17 cellular contexts compared by ENCODE assay signal in genomic region chr3:117752984-117753717, GRCh38.
A peak's percentile ranks its signal among the peaks of the same experiment; 100 is the strongest.
DNase-seq lines count a peak whose midpoint lies in the region; ATAC-seq lines count a peak whose summit lies in the region.
"Had no signal": no experiment of that assay in that cellular context is flagged by ENCODE, and none has a peak within 500 bp of the region (broad histone marks: within the 10 kb centered on the region; RNA-seq: fewer than 3 reads in every experiment).

No MANE protein-coding gene starts in this region.

- no peaks in the 10 kb centered on the region for H3K79me1 ChIP-seq in mesenchymal stem cell (replicated peaks; ENCODE audit: low read length, poor library complexity, severe bottlenecking)

- no peak overlapping the region for H3K18ac ChIP-seq in mesenchymal stem cell (ENCODE audit: low read depth in 1 of 2, low read length in 2 of 2)

- no peaks in the 10 kb centered on the region for H3K27me3 ChIP-seq in mesenchymal stem cell (ENCODE audit: control insufficient read depth in 1 of 2, insufficient read depth in 1 of 2, low read length in 2 of 2)
- H3K27me3 ChIP-seq: tibial nerve had no signal

- no peak overlapping the region for H3K23ac ChIP-seq in mesenchymal stem cell (ENCODE audit: low read length in 2 of 2)

- no peak overlapping the region for H2BK5ac ChIP-seq in mesenchymal stem cell (ENCODE audit: low read depth, low read length, poor library complexity, severe bottlenecking)

- H3K4me1 Mint-ChIP-seq in stimulated activated naive CD8-positive, alpha-beta T cell treated with anti-CD3 and anti-CD28 coated beads, Interleukin-15, amount 100 ng/mL, for 72 hours, result no peaks in the 10 kb centered on the region
- H3K4me1 Mint-ChIP-seq: activated naive CD8-positive, alpha-beta T cell treated with anti-CD3 and anti-CD28 coated beads for 36 hours had no signal

- no peak overlapping the region for H2BK120ac ChIP-seq in mesenchymal stem cell (ENCODE audit: low read depth, low read length)

- H3K14ac ChIP-seq in mesenchymal stem cell (ENCODE audit: low read length in 2 of 2), result no peak overlapping the region

- WGBS in mesenchymal stem cell, result 91% methylated on average over 3 of the region's 3 CpGs

- no peak overlapping the region for H4K91ac ChIP-seq in mesenchymal stem cell (ENCODE audit: low read length)

- H4K8ac ChIP-seq in mesenchymal stem cell (ENCODE audit: low read length), result no peak overlapping the region

- H2BK15ac ChIP-seq in mesenchymal stem cell (ENCODE audit: low read depth, poor library complexity, severe bottlenecking), result no peak overlapping the region

- H3K4ac ChIP-seq in mesenchymal stem cell (ENCODE audit: low read depth in 1 of 2, low read length in 2 of 2), result no peak overlapping the region

- H3K4me2 ChIP-seq in mesenchymal stem cell (ENCODE audit: low read length, poor library complexity, severe bottlenecking), result no peak overlapping the region
- H3K4me2 ChIP-seq: GM23338 had no signal

- DNase-seq in EH (ENCODE audit: low read depth) (peak; percentile 54), LHCN-M2 (ENCODE audit: low read depth) (peak; percentile 62), astrocyte of the hippocampus (ENCODE audit: low read depth, low spot score) (peak; percentile 16), mesenchymal stem cell (peak; percentile 26), middle frontal gyrus (ENCODE audit: extremely low spot score, low spot score) (no peak)
- DNase-seq in stimulated activated naive CD8-positive, alpha-beta T cell treated with anti-CD3 and anti-CD28 coated beads, Interleukin-15, amount 100 ng/mL, for 72 hours, result no peak
- DNase-seq: activated CD4-positive, alpha-beta T cell treated with anti-CD3 and anti-CD28 coated beads for 4 hours; activated naive CD8-positive, alpha-beta T cell treated with anti-CD3 and anti-CD28 coated beads for 36 hours; activated T-cell treated with anti-CD3 and anti-CD28 coated beads for 4 hours; NCI-H524 treated with DMSO at 0.1 percent for 48 hours; T-helper 9 cell had no signal

- peaks cover 2% of the 10 kb centered on the region for H3K4me1 ChIP-seq in mesenchymal stem cell (ENCODE audit: control insufficient read depth, insufficient read depth, low read depth, low read length)

- H3K27ac ChIP-seq in mesenchymal stem cell (ENCODE audit: low read length, poor library complexity, severe bottlenecking), result no peak overlapping the region
- H3K27ac ChIP-seq: RWPE1, tibial nerve had no signal

- no peak overlapping the region for H3K27ac Mint-ChIP-seq in stimulated activated naive CD8-positive, alpha-beta T cell treated with anti-CD3 and anti-CD28 coated beads, Interleukin-15, amount 100 ng/mL, for 72 hours
- H3K27ac Mint-ChIP-seq: activated naive CD8-positive, alpha-beta T cell treated with anti-CD3 and anti-CD28 coated beads for 36 hours; GM23338; nephron had no signal

- ATAC-seq in HG02970 (IDR thresholded peaks at IDR 0.05; ENCODE audit: low FRiP score, unreplicated experiment) (no peak), GM19463 (IDR thresholded peaks at IDR 0.05; ENCODE audit: unreplicated experiment) (no peak)
- no peak for ATAC-seq in stimulated activated naive CD8-positive, alpha-beta T cell treated with anti-CD3 and anti-CD28 coated beads, Interleukin-15, amount 100 ng/mL, for 72 hours
- ATAC-seq: GM23338 had no signal

- H2AFZ ChIP-seq in mesenchymal stem cell (ENCODE audit: low read depth, low read length), result no peak overlapping the region
- H2AFZ ChIP-seq: GM23338 had no signal

- H3K36me3 ChIP-seq in mesenchymal stem cell (ENCODE audit: control insufficient read depth in 1 of 2, insufficient read depth in 2 of 2, low read depth in 1 of 2, low read length in 2 of 2), result no peaks in the 10 kb centered on the region
- H3K36me3 ChIP-seq: tibial nerve had no signal

- no peaks in the 10 kb centered on the region for H3K27me3 Mint-ChIP-seq in stimulated activated naive CD8-positive, alpha-beta T cell treated with anti-CD3 and anti-CD28 coated beads, Interleukin-15, amount 100 ng/mL, for 72 hours
- H3K27me3 Mint-ChIP-seq: activated naive CD8-positive, alpha-beta T cell treated with anti-CD3 and anti-CD28 coated beads for 36 hours had no signal

- no peak overlapping the region for H2BK12ac ChIP-seq in mesenchymal stem cell (ENCODE audit: low read length in 2 of 2)

- H3K9ac ChIP-seq in mesenchymal stem cell (ENCODE audit: low read length), result no peak overlapping the region

- H3K4me3 Mint-ChIP-seq in stimulated activated naive CD8-positive, alpha-beta T cell treated with anti-CD3 and anti-CD28 coated beads, Interleukin-15, amount 100 ng/mL, for 72 hours, result no peak overlapping the region
- H3K4me3 Mint-ChIP-seq: activated naive CD8-positive, alpha-beta T cell treated with anti-CD3 and anti-CD28 coated beads for 36 hours; GM23338; nephron had no signal

- peaks cover 5 to 7% of the 10 kb centered on the region in 2 donors for H3K9me3 Mint-ChIP-seq in stimulated activated naive CD8-positive, alpha-beta T cell treated with anti-CD3 and anti-CD28 coated beads, Interleukin-15, amount 100 ng/mL, for 72 hours
- H3K9me3 Mint-ChIP-seq: GM23338 had no signal

- no peak overlapping the region for H2AK5ac ChIP-seq in mesenchymal stem cell (ENCODE audit: low read length, severe bottlenecking)

- no peak overlapping the region for H3K4me3 ChIP-seq in mesenchymal stem cell (ENCODE audit: insufficient read depth in 1 of 2, low read depth in 1 of 2, low read length in 2 of 2)
- H3K4me3 ChIP-seq: GM23338, tibial nerve had no signal

- no peaks in the 10 kb centered on the region for H3K9me3 ChIP-seq in mesenchymal stem cell (ENCODE audit: control insufficient read depth, low read length)
- H3K9me3 ChIP-seq: tibial nerve had no signal

Comparison
In these comparisons a context has a peak if more than half of its experiments do, and no peak if none do; other contexts are left out.
1. DNase-seq: peak in EH (single experiment), LHCN-M2 (single experiment), astrocyte of the hippocampus (single experiment) and mesenchymal stem cell (single experiment); none in stimulated activated naive CD8-positive, alpha-beta T cell treated with anti-CD3 and anti-CD28 coated beads, Interleukin-15, amount 100 ng/mL, for 72 hours (0 of 2) and middle frontal gyrus (single experiment).